1 cellular context compared by ENCODE assay signal in genomic region chr7:76397409-76398183, GRCh38.
TF ChIP-seq lines count a peak whose summit lies in the region.

No MANE protein-coding gene starts in this region.

TF ChIP-seq in endothelial cell of umbilical vein, 7 proteins besides CTCF, POLR2A, EP300 and RAD21:
- TF ChIP-seq POLR2AphosphoS5 (IDR thresholded peaks at IDR 0.05; ENCODE audit: insufficient read depth, low read depth, low read length) (peak; percentile 67), EZH2 (IDR thresholded peaks at IDR 0.05; ENCODE audit: borderline replicate concordance, low read depth, low read length, severe bottlenecking) (no peak)
- TF ChIP-seq, protein P1, sequence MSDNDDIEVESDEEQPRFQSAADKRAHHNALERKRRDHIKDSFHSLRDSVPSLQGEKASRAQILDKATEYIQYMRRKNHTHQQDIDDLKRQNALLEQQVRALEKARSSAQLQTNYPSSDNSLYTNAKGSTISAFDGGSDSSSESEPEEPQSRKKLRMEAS (IDR thresholded peaks at IDR 0.05; ENCODE audit: insufficient read depth, insufficient read length) = peak; percentile 75
